12 cellular contexts compared by ENCODE assay signal in the genomic region with DNA sequence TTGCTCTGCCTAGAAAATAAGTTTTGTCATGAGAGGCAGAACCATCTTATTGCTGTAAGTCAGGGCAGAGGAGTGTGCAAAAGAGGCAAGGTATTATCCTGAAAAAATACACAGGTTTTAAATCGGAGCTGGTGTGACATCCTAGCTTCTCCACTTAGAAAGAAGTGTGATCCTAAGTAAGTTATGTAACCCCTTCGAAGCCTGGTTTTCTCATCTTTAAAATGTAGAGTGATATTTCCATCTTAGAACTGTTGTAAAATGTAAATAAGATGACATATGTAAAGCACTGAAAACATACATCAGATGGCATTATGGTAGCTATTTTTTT.
DNase-seq lines count a peak whose midpoint lies in the region; ATAC-seq, FAIRE-seq and TF ChIP-seq lines count a peak whose summit lies in the region.
"Had no signal": no experiment of that assay in that cellular context is flagged by ENCODE, and none has a peak within 500 bp of the region (broad histone marks: within the 10 kb centered on the region; RNA-seq: fewer than 3 reads in every experiment).

No MANE protein-coding gene starts in this region.

- no peaks in the 10 kb centered on the region for H3K27me3 Mint-ChIP-seq in memory B cell
- H3K27me3 Mint-ChIP-seq: T-cell had no signal

- no peak overlapping the region for H2AK5ac ChIP-seq in IMR-90 (ENCODE audit: low read depth, low read length)

- peak overlapping the region; percentile 71; the same call in 1 of the 2 replicates for H3K4ac ChIP-seq in IMR-90 (ENCODE audit: low read depth, low read length)

- TF ChIP-seq CTCF in IMR-90 (conservative IDR thresholded peaks at IDR 0.05; ENCODE audit: low read depth, low read length) = no peak
- TF ChIP-seq CTCF in K562 (IDR thresholded peaks at IDR 0.05 in 2 of 3, conservative IDR thresholded peaks at IDR 0.05 in 1 of 3; ENCODE audit: insufficient read depth in 2 of 3, low read depth in 1 of 3, low read length in 3 of 3) = no peak
- TF ChIP-seq CTCF in suprapubic skin (IDR thresholded peaks at IDR 0.05) = no peak

- in situ Hi-C loops in IMR-90 (cut with MboI; ENCODE audit: low sequenced_read_pairs) = loop anchor here (5.0 to 25.0 kb wide), 2 partner anchors 636 to 891 kb away; no protein-coding TSS in a partner anchor
- in situ Hi-C loops in K562 (cut with MboI) = loop anchor here (25.0 kb wide), 2 partner anchors 516 to 891 kb away; a partner anchor contains a TSS

- H3K4me1 Mint-ChIP-seq in memory B cell = peaks cover 26% of the 10 kb centered on the region

- H3K9me3 ChIP-seq in IMR-90 (ENCODE audit: control insufficient read depth, insufficient read depth, low read length) (no peaks in the 10 kb centered on the region), K562 (replicated peaks; ENCODE audit: control insufficient read depth, insufficient read depth, low read depth, low read length) (no peaks in the 10 kb centered on the region), suprapubic skin (no peaks in the 10 kb centered on the region)
- H3K9me3 ChIP-seq: BE2C had no signal

- no peak for TF ChIP-seq POLR2A in IMR-90 (IDR thresholded peaks at IDR 0.05; ENCODE audit: low read depth, low read length)
- no peak for TF ChIP-seq POLR2A in K562 (conservative IDR thresholded peaks at IDR 0.05)
- TF ChIP-seq POLR2A in suprapubic skin (IDR thresholded peaks at IDR 0.05) = no peak

- POLR2A ChIA-PET in IMR-90 (lab: Charles Lee; ENCODE audit: unreplicated experiment) (no interaction called here), K562 (lab: Yijun Ruan, JAX) (interaction anchor here (0.9 to 1.8 kb wide), 9 partner anchors 10 to 291 kb away, joined by 3 to 7 read pairs (median 6); no protein-coding TSS in a partner anchor)

- H3K4me3 ChIP-seq in IMR-90 (ENCODE audit: insufficient read depth, low read depth, low read length) (no peak overlapping the region), K562 (no peak overlapping the region), suprapubic skin (no peak overlapping the region)

- H3K4me2 ChIP-seq in IMR-90 (ENCODE audit: low read depth, low read length) (no peak overlapping the region), K562 (ENCODE audit: insufficient read depth, low read length) (0 out of 2 replicates have a peak overlapping the region, but pooled peaks have one; percentile 48)

- H3K9ac ChIP-seq in IMR-90 (ENCODE audit: low read depth, low read length) (no peak overlapping the region), K562 (ENCODE audit: insufficient read depth in 1 of 2, low read depth in 2 of 2, low read length in 2 of 2) (no peak overlapping the region)

- H2BK15ac ChIP-seq in IMR-90 (ENCODE audit: low read depth, low read length) = no peak overlapping the region

- H4K8ac ChIP-seq in IMR-90 (ENCODE audit: low read depth in 2 of 2, low read length in 2 of 2) = peak overlapping the region; percentile 48 to 88; a peak in 2 of 4 replicates

- peak overlapping the region; percentile 60; the same call in 1 of the 2 replicates for H3K23ac ChIP-seq in IMR-90 (ENCODE audit: low read depth, low read length)

- no peak overlapping the region for H2AK9ac ChIP-seq in IMR-90 (replicated peaks; ENCODE audit: low read depth, low read length, poor library complexity)

- peak overlapping the region; percentile 53 for H3K4me3 Mint-ChIP-seq in memory B cell
- H3K4me3 Mint-ChIP-seq: T-cell had no signal

- CTCF ChIA-PET in IMR-90 (lab: Yijun Ruan, JAX) (interaction anchor here (0.8 to 4.4 kb wide), 4 partner anchors 10 to 278 kb away, joined by 3 to 24 read pairs (median 4); no protein-coding TSS in a partner anchor), K562 (lab: Yijun Ruan, JAX; ENCODE audit: low intra/inter-chr PET ratio) (interaction anchor here (0.9 to 1.2 kb wide), 2 partner anchors 116 to 272 kb away, joined by 3 read pairs; no protein-coding TSS in a partner anchor)

- H3K36me3 Mint-ChIP-seq in memory B cell = no peaks in the 10 kb centered on the region
- H3K36me3 Mint-ChIP-seq: T-cell had no signal

- no peak overlapping the region for H3K27ac ChIP-seq in IMR-90 (ENCODE audit: insufficient read depth, low read length)
- peak overlapping the region; percentile 65; the same call in 2 of the 3 replicates for H3K27ac ChIP-seq in K562 (ENCODE audit: extremely low read depth, low read depth, low read length)
- peak overlapping the region; percentile 43 for H3K27ac ChIP-seq in suprapubic skin

- no peaks in the 10 kb centered on the region for H3K27me3 ChIP-seq in IMR-90 (ENCODE audit: control insufficient read depth, insufficient read depth, low read length)
- no peaks in the 10 kb centered on the region for H3K27me3 ChIP-seq in K562 (ENCODE audit: control insufficient read depth in 2 of 2, insufficient read depth in 2 of 2, low read length in 2 of 2)
- H3K27me3 ChIP-seq in suprapubic skin = no peaks in the 10 kb centered on the region
- H3K27me3 ChIP-seq: BE2C had no signal

- no TSS peak for BruUV-seq in IMR-90 (replicated peaks; lab: Mats Ljungman, UMichigan)
- no TSS peak for BruUV-seq in K562 (replicated peaks; lab: Mats Ljungman, UMichigan)

- no peak overlapping the region for H3K27ac Mint-ChIP-seq in memory B cell

- TF ChIP-seq RAD21 in IMR-90 (IDR thresholded peaks at IDR 0.05; ENCODE audit: low read length) (no peak), K562 (CRISPR knock-in tag; conservative IDR thresholded peaks at IDR 0.05 in 1 of 2, IDR thresholded peaks at IDR 0.05 in 1 of 2) (no peak)

- H4K5ac ChIP-seq in IMR-90 (ENCODE audit: low read depth, low read length) = peak overlapping the region; percentile 14; the same call in 1 of the 2 replicates

- H4K91ac ChIP-seq in IMR-90 (ENCODE audit: insufficient read depth, low read depth, low read length) = 0 out of 2 replicates have a peak overlapping the region, but pooled peaks have one; percentile 70

- no CpG with 5 or more reads among the region's 2 CpGs for WGBS in IMR-90 (ENCODE audit: extremely low coverage in 2 of 2, insufficient read length in 1 of 2), 2 experiments
- 79% methylated on average over 2 of the region's 2 CpGs for WGBS in K562 (ENCODE audit: insufficient coverage, low coverage, missing lambda C conversion rate)
- 88% methylated on average over 2 of the region's 2 CpGs for WGBS in suprapubic skin

- peak overlapping the region; percentile 50; the same call in 1 of the 2 replicates for H2BK120ac ChIP-seq in IMR-90 (ENCODE audit: low read depth, low read length)

- H3K36me3 ChIP-seq in IMR-90 (ENCODE audit: control insufficient read depth, insufficient read depth, low read length) (no peaks in the 10 kb centered on the region), K562 (ENCODE audit: control insufficient read depth, insufficient read depth, low read length) (no peaks in the 10 kb centered on the region), suprapubic skin (no peaks in the 10 kb centered on the region)
- H3K36me3 ChIP-seq: BE2C had no signal

- TF ChIP-seq EP300 in K562 (IDR thresholded peaks at IDR 0.05; ENCODE audit: low read length) = no peak
- no peak for TF ChIP-seq EP300 in suprapubic skin (IDR thresholded peaks at IDR 0.05)

- peak overlapping the region; percentile 14 for H2BK5ac ChIP-seq in IMR-90 (ENCODE audit: low read depth, low read length, poor library complexity, severe bottlenecking)

- dilution Hi-C loops in IMR-90 (cut with HindIII; ENCODE audit: low sequenced_read_pairs, unreplicated experiment) = no loop called here

- no peaks in the 10 kb centered on the region for H3K79me2 ChIP-seq in K562 (ENCODE audit: control insufficient read depth, insufficient read depth, low read length)

- H3K9me3 Mint-ChIP-seq in memory B cell = no peaks in the 10 kb centered on the region
- H3K9me3 Mint-ChIP-seq: T-cell had no signal

- H2BK20ac ChIP-seq in IMR-90 (ENCODE audit: low read depth, low read length) = 0 out of 2 replicates have a peak overlapping the region, but pooled peaks have one; percentile 4

- H3K79me1 ChIP-seq in IMR-90 (ENCODE audit: low read depth in 1 of 2, low read length in 2 of 2) = no peaks in the 10 kb centered on the region

- no peak for FAIRE-seq in K562 (lab: Jason Lieb, UNC)

- H3K18ac ChIP-seq in IMR-90 (ENCODE audit: low read depth, low read length) = peak overlapping the region; percentile 1; the same call in 1 of the 2 replicates

- peak overlapping the region; percentile 56 for H3K14ac ChIP-seq in IMR-90 (replicated peaks; ENCODE audit: low read depth, low read length)

- no peak for ATAC-seq in IMR-90 (ENCODE audit: low read depth)
- no peak for ATAC-seq in K562
- ATAC-seq in memory B cell (ENCODE audit: low read depth) = no peak
- no peak for ATAC-seq in HG02642 (IDR thresholded peaks at IDR 0.05; ENCODE audit: poor library complexity, unreplicated experiment)
- ATAC-seq: stimulated activated naive CD8-positive, alpha-beta T cell treated with anti-CD3 and anti-CD28 coated beads, Interleukin-15, Interleukin-2, amounts not matched to agents 100 U/mL and 50 U/mL, for 24 hours; T-cell had no signal

- peaks cover 6% of the 10 kb centered on the region for H3K4me1 ChIP-seq in IMR-90 (ENCODE audit: control insufficient read depth, insufficient read depth, low read length)
- H3K4me1 ChIP-seq in K562 (replicated peaks in 1 of 2; ENCODE audit: control insufficient read depth in 2 of 2, insufficient read depth in 2 of 2, low read length in 2 of 2) = peaks cover 27 to 31% of the 10 kb centered on the region in 2 experiments
- peaks cover 28% of the 10 kb centered on the region for H3K4me1 ChIP-seq in suprapubic skin

- H2AFZ ChIP-seq in IMR-90 (replicated peaks; ENCODE audit: low read length, poor library complexity) (peak overlapping the region; percentile 92), K562 (ENCODE audit: low read depth, low read length) (peak overlapping the region; percentile 78)

- DNase-seq in IMR-90 (no peak), K562 (ENCODE audit: extremely low read depth in 1 of 4, low spot score in 3 of 4) (no peak), memory B cell (ENCODE audit: low spot score in 2 of 2) (no peak), suprapubic skin (ENCODE audit: low spot score in 2 of 2) (no peak), GOT3 (lab: John Stamatoyannopoulos, UW) (no peak), NK-92 (lab: John Stamatoyannopoulos, UW; ENCODE audit: unreplicated experiment) (no peak), midbrain (lab: John Stamatoyannopoulos, UW) (no peak)
- DNase-seq: NCI-H1930; stimulated activated naive CD8-positive, alpha-beta T cell treated with anti-CD3 and anti-CD28 coated beads, Interleukin-15, Interleukin-2, amounts not matched to agents 100 U/mL and 50 U/mL, for 24 hours had no signal

- H3K9me1 ChIP-seq in IMR-90 (ENCODE audit: insufficient read depth, low read length) = peaks cover 5% of the 10 kb centered on the region; the same call in 1 of the 2 replicates
- no peaks in the 10 kb centered on the region for H3K9me1 ChIP-seq in K562 (ENCODE audit: control insufficient read depth, insufficient read depth, low read length)

- no peak overlapping the region for H3K56ac ChIP-seq in IMR-90 (ENCODE audit: extremely low read depth, insufficient read depth, low read length)

- H4K20me1 ChIP-seq in IMR-90 (ENCODE audit: insufficient read depth, low read length) (no peaks in the 10 kb centered on the region), K562 (replicated peaks; ENCODE audit: control insufficient read depth, insufficient read depth, low read length) (no peaks in the 10 kb centered on the region)

- intact Hi-C loops in IMR-90 (cut with micrococcal nuclease) (loop anchor here (5.0 kb wide), 1 partner anchor 521 kb away; a partner anchor contains a TSS), K562 (cut with micrococcal nuclease) (loop anchor here (1.0 to 10.0 kb wide), 4 partner anchors 13 to 519 kb away; a partner anchor contains a TSS)
